In genomic region chr3:58404396-58404795, GRCh38 we compare ENCODE assay signal across 14 cellular contexts. TPM values are rescaled to one million over a fixed set of nuclear protein-coding genes. Genes with fewer than 3 reads are reported as not detected.
DNase-seq lines count a peak whose midpoint lies in the region; ATAC-seq and TF ChIP-seq lines count a peak whose summit lies in the region.
"Had no signal": no experiment of that assay in that cellular context is flagged by ENCODE, and none has a peak within 500 bp of the region (broad histone marks: within the 10 kb centered on the region; RNA-seq: fewer than 3 reads in every experiment).

No MANE protein-coding gene starts in this region.

- no peaks in the 10 kb centered on the region for H3K79me2 ChIP-seq in neural progenitor cell (ENCODE audit: low read depth)

- H3K4me3 Mint-ChIP-seq in CD4-positive, alpha-beta T cell: no peak overlapping the region
- H3K4me3 Mint-ChIP-seq in neural progenitor cell: no peak overlapping the region
- H3K4me3 Mint-ChIP-seq: CD8-positive, alpha-beta T cell had no signal

- H2BK12ac ChIP-seq in mesenchymal stem cell (ENCODE audit: low read length in 2 of 2): no peak overlapping the region

- no peak overlapping the region for H3K27ac Mint-ChIP-seq in CD4-positive, alpha-beta T cell
- no peak overlapping the region for H3K27ac Mint-ChIP-seq in neural progenitor cell
- H3K27ac Mint-ChIP-seq: CD8-positive, alpha-beta T cell had no signal

- no peak overlapping the region for H3K4ac ChIP-seq in mesenchymal stem cell (ENCODE audit: low read depth in 1 of 2, low read length in 2 of 2)

- no peak for ATAC-seq in CD4-positive, alpha-beta T cell (ENCODE audit: poor library complexity)
- no peak for ATAC-seq in GM21390 (IDR thresholded peaks at IDR 0.05; ENCODE audit: unreplicated experiment)
- ATAC-seq in GM19467 (IDR thresholded peaks at IDR 0.05; ENCODE audit: unreplicated experiment): no peak
- ATAC-seq: body of pancreas; CD8-positive, alpha-beta T cell; left ventricle myocardium superior had no signal

- no peak overlapping the region for H3K4me2 ChIP-seq in mesenchymal stem cell (ENCODE audit: low read length, poor library complexity, severe bottlenecking)
- no peak overlapping the region for H3K4me2 ChIP-seq in neural progenitor cell

- H4K91ac ChIP-seq in mesenchymal stem cell (ENCODE audit: low read length): no peak overlapping the region

- no peaks in the 10 kb centered on the region for H3F3A ChIP-seq in neural progenitor cell (ENCODE audit: low read depth)

- no peak overlapping the region for H3K18ac ChIP-seq in mesenchymal stem cell (ENCODE audit: low read depth in 1 of 2, low read length in 2 of 2)

- peaks cover 1% of the 10 kb centered on the region for H3K79me1 ChIP-seq in mesenchymal stem cell (replicated peaks; ENCODE audit: low read length, poor library complexity, severe bottlenecking)

- H2AK5ac ChIP-seq in mesenchymal stem cell (ENCODE audit: low read length, severe bottlenecking): no peak overlapping the region

- no peak overlapping the region for H2BK120ac ChIP-seq in mesenchymal stem cell (ENCODE audit: low read depth, low read length)

- in situ Hi-C loops in Caki2 (cut with HindIII; ENCODE audit: low pct_unique_long_range_greater_than_20kb, low sequenced_read_pairs): no loop called here

- DNase-seq in Caki2 (ENCODE audit: low read depth) (peak; percentile 38), MG63 (peak; percentile 65), cardiac fibroblast (ENCODE audit: low read depth in 2 of 2) (peak; percentile 45 to 87), mesenchymal stem cell (peak; percentile 72), neural progenitor cell (ENCODE audit: low spot score) (no peak)
- DNase-seq in CD4-positive, alpha-beta T cell: no peak
- DNase-seq: body of pancreas; CD8-positive, alpha-beta T cell; esophagus squamous epithelium; left ventricle myocardium superior; NCI-H748 treated with DMSO at 0.1 percent for 48 hours; pancreas had no signal

- POLR2A ChIA-PET in CD4-positive, alpha-beta T cell (lab: Charles Lee): no interaction called here

- H3K9me3 ChIP-seq in MG63 (no peaks in the 10 kb centered on the region), mesenchymal stem cell (ENCODE audit: control insufficient read depth, low read length) (no peaks in the 10 kb centered on the region), neural progenitor cell (ENCODE audit: low read depth) (no peaks in the 10 kb centered on the region)
- H3K9me3 ChIP-seq in CD4-positive, alpha-beta T cell (ENCODE audit: control insufficient read depth, low read length): no peaks in the 10 kb centered on the region
- H3K9me3 ChIP-seq: body of pancreas, esophagus squamous epithelium, pancreas had no signal

- no peak for TF ChIP-seq CTCF in cardiac fibroblast (IDR thresholded peaks at IDR 0.05; ENCODE audit: low read depth, low read length)
- TF ChIP-seq CTCF in CD4-positive, alpha-beta T cell (IDR thresholded peaks at IDR 0.05): no peak
- no peak for TF ChIP-seq CTCF in neural progenitor cell (IDR thresholded peaks at IDR 0.05)

- peaks cover 61% of the 10 kb centered on the region for H3K36me3 Mint-ChIP-seq in CD4-positive, alpha-beta T cell (ENCODE audit: low read depth)
- peaks cover 15% of the 10 kb centered on the region for H3K36me3 Mint-ChIP-seq in neural progenitor cell

- H3K27me3 ChIP-seq in MG63 (no peaks in the 10 kb centered on the region), mesenchymal stem cell (ENCODE audit: control insufficient read depth in 1 of 2, insufficient read depth in 1 of 2, low read length in 2 of 2) (no peaks in the 10 kb centered on the region), neural progenitor cell (no peaks in the 10 kb centered on the region)
- H3K27me3 ChIP-seq in CD4-positive, alpha-beta T cell (ENCODE audit: control insufficient read depth, insufficient read depth, low read length): no peaks in the 10 kb centered on the region
- H3K27me3 ChIP-seq: body of pancreas, esophagus squamous epithelium, pancreas had no signal

- CTCF ChIA-PET in CD4-positive, alpha-beta T cell (lab: Charles Lee): no interaction called here

- H3K27ac ChIP-seq in mesenchymal stem cell (ENCODE audit: low read length, poor library complexity, severe bottlenecking): no peak overlapping the region
- H3K27ac ChIP-seq in CD4-positive, alpha-beta T cell (ENCODE audit: low read depth, low read length): no peak overlapping the region
- H3K27ac ChIP-seq in neural progenitor cell: no peak overlapping the region
- H3K27ac ChIP-seq: body of pancreas, esophagus squamous epithelium, pancreas had no signal

- H3K9me3 Mint-ChIP-seq in CD4-positive, alpha-beta T cell: no peaks in the 10 kb centered on the region
- no peaks in the 10 kb centered on the region for H3K9me3 Mint-ChIP-seq in neural progenitor cell
- H3K9me3 Mint-ChIP-seq: CD8-positive, alpha-beta T cell had no signal

- no peak overlapping the region for H3K23ac ChIP-seq in mesenchymal stem cell (ENCODE audit: low read length in 2 of 2)

- H3K14ac ChIP-seq in mesenchymal stem cell (ENCODE audit: low read length in 2 of 2): no peak overlapping the region

- H3K9ac ChIP-seq in mesenchymal stem cell (ENCODE audit: low read length) (no peak overlapping the region), neural progenitor cell (no peak overlapping the region)

- intact Hi-C loops in CD4-positive, alpha-beta T cell (cut with DNase I, micrococcal nuclease): no loop called here

- H2AFZ ChIP-seq in mesenchymal stem cell (ENCODE audit: low read depth, low read length): no peak overlapping the region
- no peak overlapping the region for H2AFZ ChIP-seq in neural progenitor cell (replicated peaks)

- peaks cover 2% of the 10 kb centered on the region for H3K4me1 ChIP-seq in mesenchymal stem cell (ENCODE audit: control insufficient read depth, insufficient read depth, low read depth, low read length)
- H3K4me1 ChIP-seq in neural progenitor cell: no peaks in the 10 kb centered on the region
- H3K4me1 ChIP-seq: body of pancreas, esophagus squamous epithelium, pancreas had no signal

- H2BK5ac ChIP-seq in mesenchymal stem cell (ENCODE audit: low read depth, low read length, poor library complexity, severe bottlenecking): no peak overlapping the region

- H3K4me3 ChIP-seq in MG63 (no peak overlapping the region), cardiac fibroblast (replicated peaks in 1 of 2; ENCODE audit: low read depth in 2 of 2, low read length in 2 of 2) (no peak overlapping the region), mesenchymal stem cell (ENCODE audit: insufficient read depth in 1 of 2, low read depth in 1 of 2, low read length in 2 of 2) (no peak overlapping the region), neural progenitor cell (no peak overlapping the region)
- H3K4me3 ChIP-seq: body of pancreas, esophagus squamous epithelium, pancreas had no signal

- WGBS in mesenchymal stem cell: 42% methylated on average over 2 of the region's 4 CpGs

- no peak overlapping the region for H4K8ac ChIP-seq in mesenchymal stem cell (ENCODE audit: low read length)

- H2BK15ac ChIP-seq in mesenchymal stem cell (ENCODE audit: low read depth, poor library complexity, severe bottlenecking): no peak overlapping the region

- H4K20me1 ChIP-seq in neural progenitor cell (ENCODE audit: low read depth): no peaks in the 10 kb centered on the region

- H3K36me3 ChIP-seq in MG63 (peaks cover 22% of the 10 kb centered on the region), mesenchymal stem cell (ENCODE audit: control insufficient read depth in 1 of 2, insufficient read depth in 2 of 2, low read depth in 1 of 2, low read length in 2 of 2) (peaks cover 5 to 41% of the 10 kb centered on the region in 2 experiments), neural progenitor cell (no peaks in the 10 kb centered on the region)

- H3K4me1 Mint-ChIP-seq in CD4-positive, alpha-beta T cell (ENCODE audit: low read depth): no peaks in the 10 kb centered on the region
- H3K4me1 Mint-ChIP-seq in neural progenitor cell: peaks cover 10% of the 10 kb centered on the region

- H3K27me3 Mint-ChIP-seq in CD4-positive, alpha-beta T cell: no peaks in the 10 kb centered on the region
- H3K27me3 Mint-ChIP-seq in neural progenitor cell (ENCODE audit: insufficient read depth, low read depth): peaks cover 6% of the 10 kb centered on the region

RNA-seq across cellular contexts. Expression of gene PDHB, which starts 29.2 kb away (rescaled TPM):
- total RNA-seq in Caki2 (2014; rRNA removed; shearing (Covaris generic); ENCODE audit: low replicate concordance): 54.8 and 86.1 TPM in 2 replicates
- 106 and 142 TPM in 2 replicates for total RNA-seq in MG63 (2014; rRNA removed; shearing (Covaris generic); ENCODE audit: low replicate concordance)
- 71.9 TPM for polyA plus RNA-seq in mesenchymal stem cell (2013, experiment 1 of 2)
- 76.5 TPM for polyA plus RNA-seq in mesenchymal stem cell (2013, experiment 2 of 2)
- 10 to 100 TPM; 31.1 to 31.5 TPM for total RNA-seq in CD4-positive, alpha-beta T cell
- 155 and 203 TPM in 2 replicates for total RNA-seq in neural progenitor cell (ENCODE audit: low replicate concordance)

Comparison
In these comparisons a context has a peak if more than half of its experiments do, and no peak if none do; other contexts are left out.
1. DNase-seq: peak in Caki2 (single experiment), MG63 (single experiment), cardiac fibroblast (2 of 2) and mesenchymal stem cell (single experiment); none in CD4-positive, alpha-beta T cell (0 of 10) and neural progenitor cell (single experiment).